In the genomic region with DNA sequence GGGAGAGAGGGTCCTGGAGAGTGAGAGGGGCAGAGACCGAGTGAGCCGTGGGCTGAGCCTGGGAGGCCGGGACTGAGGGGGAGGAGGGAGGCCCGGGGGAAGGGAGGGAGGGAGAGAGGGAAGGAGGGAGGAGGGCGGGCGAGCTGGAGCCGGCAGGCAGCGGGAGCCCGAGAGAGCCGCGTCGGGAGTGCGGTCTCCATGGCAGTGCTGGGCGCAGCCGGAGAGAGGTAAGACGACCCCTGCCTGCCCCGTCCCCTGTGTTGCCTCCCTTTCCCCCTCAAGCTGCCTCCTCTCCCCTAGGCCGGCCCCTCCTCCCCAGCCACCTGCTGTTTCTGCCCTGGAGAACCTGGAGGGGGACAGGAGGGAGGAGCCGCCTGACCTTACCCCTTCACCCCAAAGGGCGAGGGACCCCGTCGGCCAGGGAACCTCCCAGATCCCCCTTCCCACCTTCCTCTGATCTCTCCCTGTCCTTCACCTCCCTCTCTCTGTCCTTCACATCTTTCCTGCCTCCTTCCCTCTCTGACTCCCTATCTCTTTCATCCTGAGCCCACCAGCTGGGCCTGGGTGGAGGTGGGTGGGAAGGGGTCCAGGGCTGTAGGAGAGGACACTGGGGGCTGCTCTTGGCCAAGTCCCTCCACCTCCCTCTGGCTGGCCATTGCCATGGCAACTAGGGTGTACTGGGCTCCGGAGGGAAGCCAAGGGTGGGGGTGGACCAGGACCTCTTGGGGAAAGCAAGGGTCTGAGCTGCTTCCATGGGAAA, we compare ENCODE assay signal across 8 cellular contexts. TPM values are rescaled to one million over a fixed set of nuclear protein-coding genes. Genes with fewer than 3 reads are reported as not detected.
DNase-seq lines count a peak whose midpoint lies in the region; ATAC-seq, FAIRE-seq and TF ChIP-seq lines count a peak whose summit lies in the region.

A gene with protein sequence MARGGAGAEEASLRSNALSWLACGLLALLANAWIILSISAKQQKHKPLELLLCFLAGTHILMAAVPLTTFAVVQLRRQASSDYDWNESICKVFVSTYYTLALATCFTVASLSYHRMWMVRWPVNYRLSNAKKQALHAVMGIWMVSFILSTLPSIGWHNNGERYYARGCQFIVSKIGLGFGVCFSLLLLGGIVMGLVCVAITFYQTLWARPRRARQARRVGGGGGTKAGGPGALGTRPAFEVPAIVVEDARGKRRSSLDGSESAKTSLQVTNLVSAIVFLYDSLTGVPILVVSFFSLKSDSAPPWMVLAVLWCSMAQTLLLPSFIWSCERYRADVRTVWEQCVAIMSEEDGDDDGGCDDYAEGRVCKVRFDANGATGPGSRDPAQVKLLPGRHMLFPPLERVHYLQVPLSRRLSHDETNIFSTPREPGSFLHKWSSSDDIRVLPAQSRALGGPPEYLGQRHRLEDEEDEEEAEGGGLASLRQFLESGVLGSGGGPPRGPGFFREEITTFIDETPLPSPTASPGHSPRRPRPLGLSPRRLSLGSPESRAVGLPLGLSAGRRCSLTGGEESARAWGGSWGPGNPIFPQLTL (plus strand): TSS at position 148 of the 760 bp plus-strand sequence. CDS start 2,078 bp downstream, outside the sequence.

- CTCF ChIA-PET in K562 (lab: Yijun Ruan, JAX; ENCODE audit: low intra/inter-chr PET ratio): interaction anchor here (1.3 kb wide), 1 partner anchor 68 kb away, joined by 3 read pairs; no protein-coding TSS in a partner anchor

- no peak for FAIRE-seq in K562 (lab: Jason Lieb, UNC)

- POLR2A ChIA-PET in K562 (lab: Yijun Ruan, JAX): interaction anchor here (0.6 to 1.1 kb wide), 3 partner anchors 9 to 739 kb away, joined by 3 to 4 read pairs (median 3); a partner anchor contains a TSS

- peaks cover 0 to 4% of the 10 kb centered on the region in 2 experiments; a peak in 2 of 5 replicates for H3K27me3 ChIP-seq in K562 (ENCODE audit: control insufficient read depth in 2 of 2, insufficient read depth in 2 of 2, low read length in 2 of 2)
- H3K27me3 ChIP-seq in iPS-18a (ENCODE audit: control insufficient read depth, insufficient read depth, low read length): peaks cover 12% of the 10 kb centered on the region

- H3K4me3 ChIP-seq in K562 (peak within 1 kb of the TSS; percentile 28), iPS-18a (ENCODE audit: low read length) (peak within 1 kb of the TSS; percentile 52)

- in situ Hi-C loops in K562 (cut with MboI): no loop called here

- no peaks in the 10 kb centered on the region for H3K79me2 ChIP-seq in K562 (ENCODE audit: control insufficient read depth, insufficient read depth, low read length)

- H3K4me1 ChIP-seq in K562 (replicated peaks in 1 of 2; ENCODE audit: control insufficient read depth in 2 of 2, insufficient read depth in 2 of 2, low read length in 2 of 2): peaks cover 8 to 27% of the 10 kb centered on the region in 2 experiments; a peak in 4 of 5 replicates
- peaks cover 27% of the 10 kb centered on the region for H3K4me1 ChIP-seq in iPS-18a (ENCODE audit: control insufficient read depth, low read depth, low read length)

- BruUV-seq in K562 (replicated peaks; lab: Mats Ljungman, UMichigan): no TSS peak

- ATAC-seq in K562 (peak; percentile 61), sciatic nerve (peak; percentile 63), GM21390 (IDR thresholded peaks at IDR 0.05; ENCODE audit: unreplicated experiment) (no peak)

- DNase-seq in NCI-H2227 (lab: John Stamatoyannopoulos, UW; ENCODE audit: unreplicated experiment): peak; percentile 75
- DNase-seq in NCI-H2227 treated with DMSO at 0.1 percent for 48 hours (lab: John Stamatoyannopoulos, UW): no peak
- peak; percentile 37 for DNase-seq in NCI-H187 treated with DMSO at 0.1 percent for 48 hours (lab: John Stamatoyannopoulos, UW)
- peak; percentile 61 to 79 (median 72) for DNase-seq in K562 (ENCODE audit: extremely low read depth in 1 of 4, low spot score in 3 of 4)
- DNase-seq in sciatic nerve (ENCODE audit: low spot score): peak; percentile 80
- no peak for DNase-seq in HUDEP-2 (lab: John Stamatoyannopoulos, UW; ENCODE audit: unreplicated experiment in 76 of 76)

- intact Hi-C loops in K562 (cut with micrococcal nuclease) (loop anchor here (10.0 kb wide), 2 partner anchors 207 to 267 kb away; a partner anchor contains a TSS), sciatic nerve (cut with DNase I) (loop anchor here (10.0 kb wide), 1 partner anchor 67 kb away; a partner anchor contains a TSS)

- H3K9me3 ChIP-seq in K562 (replicated peaks; ENCODE audit: control insufficient read depth, insufficient read depth, low read depth, low read length): no peaks in the 10 kb centered on the region
- H3K9me3 ChIP-seq in iPS-18a (ENCODE audit: control insufficient read depth, low read depth, low read length): no peaks in the 10 kb centered on the region

- H2AFZ ChIP-seq in K562 (ENCODE audit: low read depth, low read length): peak within 1 kb of the TSS; percentile 83

- no peak for TF ChIP-seq EP300 in K562 (IDR thresholded peaks at IDR 0.05; ENCODE audit: low read length)

- H3K9me1 ChIP-seq in K562 (ENCODE audit: control insufficient read depth, insufficient read depth, low read length): no peaks in the 10 kb centered on the region

- TF ChIP-seq POLR2A in K562 (conservative IDR thresholded peaks at IDR 0.05): no peak

- 0% methylated on average over 3 of the region's 23 CpGs for WGBS in K562 (ENCODE audit: insufficient coverage, low coverage, missing lambda C conversion rate)

- TF ChIP-seq CTCF in K562 (IDR thresholded peaks at IDR 0.05 in 2 of 3, conservative IDR thresholded peaks at IDR 0.05 in 1 of 3; ENCODE audit: insufficient read depth in 2 of 3, low read depth in 1 of 3, low read length in 3 of 3): no peak

- H3K4me2 ChIP-seq in K562 (ENCODE audit: insufficient read depth, low read length): peak within 1 kb of the TSS; percentile 68

- H3K36me3 ChIP-seq in K562 (ENCODE audit: control insufficient read depth, insufficient read depth, low read length): no peaks in the 10 kb centered on the region
- H3K36me3 ChIP-seq in iPS-18a (ENCODE audit: control insufficient read depth, low read depth, low read length): no peaks in the 10 kb centered on the region

- H3K27ac ChIP-seq in K562 (ENCODE audit: extremely low read depth, low read depth, low read length): no peak within 1 kb of the TSS
- H3K27ac ChIP-seq in iPS-18a (ENCODE audit: low read length): no peak within 1 kb of the TSS

- TF ChIP-seq RAD21 in K562 (CRISPR knock-in tag; conservative IDR thresholded peaks at IDR 0.05 in 1 of 2, IDR thresholded peaks at IDR 0.05 in 1 of 2): no peak

- H4K20me1 ChIP-seq in K562 (replicated peaks; ENCODE audit: control insufficient read depth, insufficient read depth, low read length): no peaks in the 10 kb centered on the region

- H3K9ac ChIP-seq in K562 (ENCODE audit: insufficient read depth in 1 of 2, low read depth in 2 of 2, low read length in 2 of 2) (peak within 1 kb of the TSS in 1 of 2 experiments; percentile 88; a peak in 3 of 4 replicates), iPS-18a (ENCODE audit: low read length) (peak within 1 kb of the TSS; percentile 35)

TF ChIP-seq in K562, 482 proteins besides CTCF, POLR2A, EP300 and RAD21 (continues in another document):
- TF ChIP-seq ZFP1 (CRISPR knock-in tag; IDR thresholded peaks at IDR 0.05): no peak
- no peak for TF ChIP-seq E2F3 (CRISPR knock-in tag; IDR thresholded peaks at IDR 0.05)
- no peak for TF ChIP-seq KAT8 (IDR thresholded peaks at IDR 0.05; ENCODE audit: low read depth)
- no peak for TF ChIP-seq POLR2H (tag; IDR thresholded peaks at IDR 0.05; ENCODE audit: low read depth)
- TF ChIP-seq, protein P1, sequence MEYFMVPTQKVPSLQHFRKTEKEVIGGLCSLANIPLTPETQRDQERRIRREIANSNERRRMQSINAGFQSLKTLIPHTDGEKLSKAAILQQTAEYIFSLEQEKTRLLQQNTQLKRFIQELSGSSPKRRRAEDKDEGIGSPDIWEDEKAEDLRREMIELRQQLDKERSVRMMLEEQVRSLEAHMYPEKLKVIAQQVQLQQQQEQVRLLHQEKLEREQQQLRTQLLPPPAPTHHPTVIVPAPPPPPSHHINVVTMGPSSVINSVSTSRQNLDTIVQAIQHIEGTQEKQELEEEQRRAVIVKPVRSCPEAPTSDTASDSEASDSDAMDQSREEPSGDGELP (CRISPR knock-in tag; IDR thresholded peaks at IDR 0.05; ENCODE audit: borderline replicate concordance): peak; percentile 16; the same call in 1 of the 2 replicates
- no peak for TF ChIP-seq XRCC3 (IDR thresholded peaks at IDR 0.05)
- no peak for TF ChIP-seq ZNF507 (tag; conservative IDR thresholded peaks at IDR 0.05)
- TF ChIP-seq RBBP5 (IDR thresholded peaks at IDR 0.05; ENCODE audit: borderline replicate concordance, insufficient read depth, low read length, poor library complexity, severe bottlenecking): no peak
- no peak for TF ChIP-seq GTF2F1 (IDR thresholded peaks at IDR 0.05; ENCODE audit: low read depth, low read length)
- TF ChIP-seq ZNF263 (CRISPR knock-in tag; IDR thresholded peaks at IDR 0.05; ENCODE audit: borderline replicate concordance): peak; percentile 89
- TF ChIP-seq RFX1 (IDR thresholded peaks at IDR 0.05): peak; percentile 80
- TF ChIP-seq ZNF184 (CRISPR knock-in tag; IDR thresholded peaks at IDR 0.05): no peak
- TF ChIP-seq MYBL2 (IDR thresholded peaks at IDR 0.05; ENCODE audit: low read depth): no peak
- no peak for TF ChIP-seq MYBL2 (CRISPR knock-in tag; IDR thresholded peaks at IDR 0.05; ENCODE audit: borderline replicate concordance)
- no peak for TF ChIP-seq TBP (optimal IDR thresholded peaks at IDR 0.05; ENCODE audit: low read depth, low read length)
- TF ChIP-seq FOXP1 (CRISPR knock-in tag; IDR thresholded peaks at IDR 0.05): no peak

RNA-seq across cellular contexts. Expression of the gene that starts here (rescaled TPM):
- total RNA-seq in K562 (2011; cell fraction: chromatin; rRNA removed; ENCODE audit: low replicate concordance): 1.5 and 4.5 TPM in 2 replicates
- 2.9 and 5.0 TPM in 2 replicates for total RNA-seq in K562 (2011; cell fraction: nucleolus; rRNA removed)
- total RNA-seq in K562 (2011; cell fraction: nucleoplasm; rRNA removed): 1.9 and 2.9 TPM in 2 replicates
- 1.1 and 1.7 TPM in 2 replicates for total RNA-seq in K562 (2014; rRNA removed)
- 0.35 and 0.65 TPM in 2 replicates for total RNA-seq in K562 (2014; rRNA removed; fragmentation: Illumina TruSeq; extraction: Trizol)
- total RNA-seq in K562 (2015; rRNA removed; fragmentation: Illumina TruSeq; extraction: Trizol): 0.65 and 1.1 TPM in 2 replicates
- total RNA-seq in K562 (2021): 1.4 and 1.7 TPM in 2 replicates
- 1.0 and 2.7 TPM in 2 replicates for polyA plus RNA-seq in K562 (2011; rRNA removed)
- polyA plus RNA-seq in K562 (2011; cell fraction: cytosol; rRNA removed): 1.8 and 2.4 TPM in 2 replicates
- 10.2 and 20.1 TPM in 2 replicates for polyA plus RNA-seq in K562 (2011; cell fraction: nucleus; rRNA removed)
- polyA plus RNA-seq in K562 (2012): 1.6 and 2.0 TPM in 2 replicates
- polyA plus RNA-seq in K562 (2014; fragmentation: Illumina TruSeq; extraction: Trizol): 1.1 and 1.7 TPM in 2 replicates
- polyA plus RNA-seq in K562 (2014; fragmentation: Nextera tagmentation; extraction: Ambion mirVana): not detected
- polyA plus RNA-seq in K562 (2014; rRNA removed): 1.8 and 2.8 TPM in 2 replicates
- polyA minus RNA-seq in K562 (2011; rRNA and poly(A)+ RNA removed): 0.42 and 0.87 TPM in 2 replicates
- polyA minus RNA-seq in K562 (2011; cell fraction: cytosol; rRNA and poly(A)+ RNA removed): 1.9 and 2.2 TPM in 2 replicates
- 0.67 and 2.7 TPM in 2 replicates for polyA minus RNA-seq in K562 (2011; cell fraction: nucleus; rRNA and poly(A)+ RNA removed)
- total RNA-seq in sciatic nerve: 4.5 TPM

Comparison
In these comparisons a context has a peak if more than half of its experiments do, and no peak if none do; other contexts are left out.
1. DNase-seq: peak in NCI-H2227 (single experiment), NCI-H187 treated with DMSO at 0.1 percent for 48 hours (single experiment), K562 (4 of 4) and sciatic nerve (single experiment); none in NCI-H2227 treated with DMSO at 0.1 percent for 48 hours (single experiment) and HUDEP-2 (0 of 76).